Comparison of ENCODE assay signal across 19 cellular contexts in the genomic region with DNA sequence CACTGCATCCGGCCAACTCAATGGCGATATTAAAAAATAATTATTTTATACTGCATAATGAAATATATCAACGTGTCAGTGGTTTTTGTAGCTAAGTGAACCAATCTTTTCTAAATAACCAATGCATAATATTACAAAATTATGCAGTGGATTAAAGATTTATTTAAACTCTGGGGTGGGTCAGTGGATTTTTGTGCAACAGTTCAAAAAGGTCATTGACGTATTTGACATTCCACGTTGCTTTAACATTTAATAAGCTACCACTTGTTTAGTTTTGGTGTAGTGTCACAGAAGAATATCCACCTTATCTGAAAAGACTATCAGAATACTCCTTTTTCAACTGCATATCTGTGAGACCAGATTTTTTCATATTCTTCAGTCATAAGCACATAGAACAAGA. TPM values are rescaled to one million over a fixed set of nuclear protein-coding genes. Genes with fewer than 3 reads are reported as not detected.
DNase-seq lines count a peak whose midpoint lies in the region; ATAC-seq and TF ChIP-seq lines count a peak whose summit lies in the region.
"Had no signal": no experiment of that assay in that cellular context is flagged by ENCODE, and none has a peak within 500 bp of the region (broad histone marks: within the 10 kb centered on the region; RNA-seq: fewer than 3 reads in every experiment).

No MANE protein-coding gene starts in this region.

- H3K4me3 Mint-ChIP-seq in WTC11 (no peak overlapping the region), neural crest cell (peak overlapping the region; percentile 54)
- H3K4me3 Mint-ChIP-seq in activated naive CD8-positive, alpha-beta T cell treated with anti-CD3 and anti-CD28 coated beads for 36 hours, result no peak overlapping the region
- H3K4me3 Mint-ChIP-seq: H9 had no signal

- POLR2A ChIA-PET in WTC11 (lab: Charles Lee), result no interaction called here

- peak overlapping the region in 2 of 3 donors; percentile 18 to 94 for H3K27ac ChIP-seq in right lobe of liver
- H3K27ac ChIP-seq: HL-60 had no signal

- CTCF ChIA-PET in WTC11 (lab: Charles Lee), result no interaction called here

- H3K9me3 Mint-ChIP-seq in WTC11, result no peaks in the 10 kb centered on the region
- H3K9me3 Mint-ChIP-seq in neural crest cell, result no peaks in the 10 kb centered on the region
- H3K9me3 Mint-ChIP-seq in activated naive CD8-positive, alpha-beta T cell treated with anti-CD3 and anti-CD28 coated beads for 36 hours, result no peaks in the 10 kb centered on the region
- H3K9me3 Mint-ChIP-seq: CD4-positive, CD25-positive, alpha-beta regulatory T cell; H9 had no signal

- peaks cover 0 to 20% (median 8%) of the 10 kb centered on the region in 4 donors for H3K4me1 ChIP-seq in right lobe of liver
- H3K4me1 ChIP-seq: BE2C had no signal

- H3K4me1 Mint-ChIP-seq in WTC11, result peaks cover 17% of the 10 kb centered on the region
- peaks cover 27% of the 10 kb centered on the region for H3K4me1 Mint-ChIP-seq in neural crest cell
- peaks cover 25% of the 10 kb centered on the region for H3K4me1 Mint-ChIP-seq in activated naive CD8-positive, alpha-beta T cell treated with anti-CD3 and anti-CD28 coated beads for 36 hours

- no peak overlapping the region for H3K4me3 ChIP-seq in right lobe of liver
- H3K4me3 ChIP-seq: K562 had no signal

- TF ChIP-seq CTCF in WTC11 (IDR thresholded peaks at IDR 0.05), result no peak
- no peak for TF ChIP-seq CTCF in right lobe of liver (IDR thresholded peaks at IDR 0.05)
- no peak for TF ChIP-seq CTCF in neural crest cell (conservative IDR thresholded peaks at IDR 0.05)

- intact Hi-C loops in right lobe of liver (cut with DNase I), result no loop called here

- H3K36me3 Mint-ChIP-seq in WTC11 (peaks cover 29% of the 10 kb centered on the region), neural crest cell (ENCODE audit: low read depth) (peaks cover 8% of the 10 kb centered on the region)
- H3K36me3 Mint-ChIP-seq in activated naive CD8-positive, alpha-beta T cell treated with anti-CD3 and anti-CD28 coated beads for 36 hours, result peaks cover 37% of the 10 kb centered on the region

- no peaks in the 10 kb centered on the region for H3K27me3 ChIP-seq in right lobe of liver
- H3K27me3 ChIP-seq: BE2C had no signal

- H3K27me3 Mint-ChIP-seq in WTC11 (ENCODE audit: low read depth) (no peaks in the 10 kb centered on the region; the same call in 1 of the 2 replicates), neural crest cell (ENCODE audit: low read depth) (no peaks in the 10 kb centered on the region)
- peaks cover 22% of the 10 kb centered on the region for H3K27me3 Mint-ChIP-seq in activated naive CD8-positive, alpha-beta T cell treated with anti-CD3 and anti-CD28 coated beads for 36 hours

- WGBS in right lobe of liver (ENCODE audit: insufficient coverage, low coverage, low lambda C conversion rate, missing lambda C conversion rate), result 56% methylated on average over 5 of the region's 5 CpGs

- no peaks in the 10 kb centered on the region for H3K9me3 ChIP-seq in right lobe of liver
- H3K9me3 ChIP-seq: BE2C had no signal

- ATAC-seq in WTC11, result no peak
- ATAC-seq in right lobe of liver, result peak in 3 of 4 donors; percentile 6 to 22 (median 8)
- ATAC-seq in HG02798 (IDR thresholded peaks at IDR 0.05; ENCODE audit: poor library complexity, unreplicated experiment), result no peak
- no peak for ATAC-seq in HG03520 (IDR thresholded peaks at IDR 0.05; ENCODE audit: unreplicated experiment)
- ATAC-seq: GM12878, K562 had no signal

- no peak for DNase-seq in WTC11 (ENCODE audit: low spot score)
- DNase-seq in right lobe of liver, result no peak
- no peak for DNase-seq in neural crest cell (ENCODE audit: low read depth, low spot score)
- DNase-seq in activated naive CD8-positive, alpha-beta T cell treated with anti-CD3 and anti-CD28 coated beads for 36 hours, result no peak
- DNase-seq: ACHN; BE2C; C1 segment of cervical spinal cord; CD4-positive, CD25-positive, alpha-beta regulatory T cell; DMS 273 treated with DMSO at 0.1 percent for 48 hours; DMS53; DND-41; EL; H9; IMR-90 had no signal

- TF ChIP-seq POLR2A in right lobe of liver (IDR thresholded peaks at IDR 0.05), result no peak

- peaks cover 7 to 36% (median 18%) of the 10 kb centered on the region in 4 donors for H3K36me3 ChIP-seq in right lobe of liver

- H3K27ac Mint-ChIP-seq in WTC11 (0 out of 2 replicates have a peak overlapping the region, but pooled peaks have one; percentile 27), neural crest cell (ENCODE audit: unreplicated experiment) (no peak overlapping the region)
- H3K27ac Mint-ChIP-seq in activated naive CD8-positive, alpha-beta T cell treated with anti-CD3 and anti-CD28 coated beads for 36 hours, result no peak overlapping the region
- H3K27ac Mint-ChIP-seq: H9 had no signal

TF ChIP-seq in WTC11, 78 proteins besides CTCF, POLR2A, EP300 and RAD21:
- TF ChIP-seq TP53 (CRISPR knock-in tag; IDR thresholded peaks at IDR 0.05) (no peak), ETV6 (CRISPR knock-in tag; IDR thresholded peaks at IDR 0.05) (no peak), ZNF423 (CRISPR knock-in tag; IDR thresholded peaks at IDR 0.05) (no peak), ZNF121 (CRISPR knock-in tag; IDR thresholded peaks at IDR 0.05) (no peak), GABPB1 (CRISPR knock-in tag; IDR thresholded peaks at IDR 0.05) (no peak), NFE2L1 (CRISPR knock-in tag; IDR thresholded peaks at IDR 0.05) (no peak), MXD4 (CRISPR knock-in tag; IDR thresholded peaks at IDR 0.05; ENCODE audit: borderline replicate concordance) (no peak), CBFB (CRISPR knock-in tag; IDR thresholded peaks at IDR 0.05; ENCODE audit: low read depth) (no peak), ZNF138 (CRISPR knock-in tag; conservative IDR thresholded peaks at IDR 0.05) (no peak), NR2C2 (CRISPR knock-in tag; IDR thresholded peaks at IDR 0.05) (no peak), NR1H2 (CRISPR knock-in tag; IDR thresholded peaks at IDR 0.05) (no peak)
- TF ChIP-seq, protein P1, sequence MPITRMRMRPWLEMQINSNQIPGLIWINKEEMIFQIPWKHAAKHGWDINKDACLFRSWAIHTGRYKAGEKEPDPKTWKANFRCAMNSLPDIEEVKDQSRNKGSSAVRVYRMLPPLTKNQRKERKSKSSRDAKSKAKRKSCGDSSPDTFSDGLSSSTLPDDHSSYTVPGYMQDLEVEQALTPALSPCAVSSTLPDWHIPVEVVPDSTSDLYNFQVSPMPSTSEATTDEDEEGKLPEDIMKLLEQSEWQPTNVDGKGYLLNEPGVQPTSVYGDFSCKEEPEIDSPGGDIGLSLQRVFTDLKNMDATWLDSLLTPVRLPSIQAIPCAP (CRISPR knock-in tag; IDR thresholded peaks at IDR 0.05), result no peak
- TF ChIP-seq, protein P2, sequence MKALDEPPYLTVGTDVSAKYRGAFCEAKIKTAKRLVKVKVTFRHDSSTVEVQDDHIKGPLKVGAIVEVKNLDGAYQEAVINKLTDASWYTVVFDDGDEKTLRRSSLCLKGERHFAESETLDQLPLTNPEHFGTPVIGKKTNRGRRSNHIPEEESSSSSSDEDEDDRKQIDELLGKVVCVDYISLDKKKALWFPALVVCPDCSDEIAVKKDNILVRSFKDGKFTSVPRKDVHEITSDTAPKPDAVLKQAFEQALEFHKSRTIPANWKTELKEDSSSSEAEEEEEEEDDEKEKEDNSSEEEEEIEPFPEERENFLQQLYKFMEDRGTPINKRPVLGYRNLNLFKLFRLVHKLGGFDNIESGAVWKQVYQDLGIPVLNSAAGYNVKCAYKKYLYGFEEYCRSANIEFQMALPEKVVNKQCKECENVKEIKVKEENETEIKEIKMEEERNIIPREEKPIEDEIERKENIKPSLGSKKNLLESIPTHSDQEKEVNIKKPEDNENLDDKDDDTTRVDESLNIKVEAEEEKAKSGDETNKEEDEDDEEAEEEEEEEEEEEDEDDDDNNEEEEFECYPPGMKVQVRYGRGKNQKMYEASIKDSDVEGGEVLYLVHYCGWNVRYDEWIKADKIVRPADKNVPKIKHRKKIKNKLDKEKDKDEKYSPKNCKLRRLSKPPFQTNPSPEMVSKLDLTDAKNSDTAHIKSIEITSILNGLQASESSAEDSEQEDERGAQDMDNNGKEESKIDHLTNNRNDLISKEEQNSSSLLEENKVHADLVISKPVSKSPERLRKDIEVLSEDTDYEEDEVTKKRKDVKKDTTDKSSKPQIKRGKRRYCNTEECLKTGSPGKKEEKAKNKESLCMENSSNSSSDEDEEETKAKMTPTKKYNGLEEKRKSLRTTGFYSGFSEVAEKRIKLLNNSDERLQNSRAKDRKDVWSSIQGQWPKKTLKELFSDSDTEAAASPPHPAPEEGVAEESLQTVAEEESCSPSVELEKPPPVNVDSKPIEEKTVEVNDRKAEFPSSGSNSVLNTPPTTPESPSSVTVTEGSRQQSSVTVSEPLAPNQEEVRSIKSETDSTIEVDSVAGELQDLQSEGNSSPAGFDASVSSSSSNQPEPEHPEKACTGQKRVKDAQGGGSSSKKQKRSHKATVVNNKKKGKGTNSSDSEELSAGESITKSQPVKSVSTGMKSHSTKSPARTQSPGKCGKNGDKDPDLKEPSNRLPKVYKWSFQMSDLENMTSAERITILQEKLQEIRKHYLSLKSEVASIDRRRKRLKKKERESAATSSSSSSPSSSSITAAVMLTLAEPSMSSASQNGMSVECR (CRISPR knock-in tag; IDR thresholded peaks at IDR 0.05; ENCODE audit: borderline replicate concordance), result no peak

RNA-seq across cellular contexts. Expression of a gene that starts 2.6 kb away (rescaled TPM):
- total RNA-seq in WTC11 (2021) (63.2 to 69.9 TPM (median 64.9 TPM) in 3 replicates), right lobe of liver (10 to 100 TPM; 37.2 to 52.5 (median 42.1) TPM), neural crest cell (92.7 and 104 TPM in 2 replicates)
- total RNA-seq in activated naive CD8-positive, alpha-beta T cell treated with anti-CD3 and anti-CD28 coated beads for 36 hours, result 10 to 100 TPM; 47.5 to 52.6 TPM

RNA-seq across cellular contexts. Expression of a gene that starts 10.6 kb away (rescaled TPM):
- total RNA-seq in WTC11 (2021) (7.5 to 9.4 TPM (median 9.1 TPM) in 3 replicates), right lobe of liver (10 to 100 TPM in 4 of 6 experiments, 1 to 10 TPM in 2; 6.0 to 12.2 (median 10.3) TPM), neural crest cell (21.9 and 25.3 TPM in 2 replicates)
- total RNA-seq in activated naive CD8-positive, alpha-beta T cell treated with anti-CD3 and anti-CD28 coated beads for 36 hours, result under 1 TPM; 0.16 to 0.25 TPM
- total RNA-seq: CD4-positive, CD25-positive, alpha-beta regulatory T cell had no signal

Comparison
In these comparisons a context has a peak if more than half of its experiments do, and no peak if none do; other contexts are left out.
1. ATAC-seq: peak in right lobe of liver (3 of 4); none in WTC11 (single experiment), HG02798 (single experiment) and HG03520 (single experiment).